In the genomic region with DNA sequence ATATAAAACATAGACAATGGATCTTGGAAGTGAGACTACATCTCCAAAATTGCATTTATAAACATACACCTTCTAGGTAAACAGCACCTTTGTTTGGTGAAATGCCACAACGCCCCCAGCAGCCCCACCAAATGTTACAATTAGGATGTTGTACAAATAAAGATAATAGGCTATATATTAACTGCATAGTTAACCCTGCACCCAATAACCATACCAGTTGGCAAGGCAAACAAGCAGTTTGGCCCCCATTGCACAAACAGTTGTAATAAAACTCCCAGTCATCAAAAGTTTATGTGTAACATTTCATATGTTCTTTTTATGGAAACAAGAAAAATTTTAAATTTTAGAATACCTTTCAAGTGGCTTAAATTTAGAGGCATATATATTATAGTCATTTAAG, we compare ENCODE assay signal across 34 cellular contexts.
"Had no signal": no experiment of that assay in that cellular context is flagged by ENCODE, and none has a peak within 500 bp of the region (broad histone marks: within the 10 kb centered on the region; RNA-seq: fewer than 3 reads in every experiment).

No MANE protein-coding gene starts in this region.

- FAIRE-seq: colon had no signal

- H3K27ac ChIP-seq: adrenal gland, body of pancreas, esophagus muscularis mucosa, foreskin keratinocyte, gastrocnemius medialis, heart left ventricle, VCaP had no signal

- H3K27me3 ChIP-seq: adrenal gland, body of pancreas, esophagus muscularis mucosa, foreskin keratinocyte, gastrocnemius medialis, heart left ventricle had no signal

- H3K4me1 Mint-ChIP-seq: activated CD8-positive, alpha-beta memory T cell treated with anti-CD3 and anti-CD28 coated beads, Interleukin-2, amount 10 ng/mL, durations not matched to agents 7 days and 5 days; activated naive CD4-positive, alpha-beta T cell treated with anti-CD3 and anti-CD28 coated beads, Interleukin-2, amount 50 U/mL, for 24 hours; activated naive CD8-positive, alpha-beta T cell treated with anti-CD3 and anti-CD28 coated beads, Interleukin-2, amount 50 U/mL, for 24 hours had no signal

- H3K27ac Mint-ChIP-seq: activated CD4-positive, alpha-beta memory T cell treated with anti-CD3 and anti-CD28 coated beads for 36 hours; activated CD8-positive, alpha-beta memory T cell treated with anti-CD3 and anti-CD28 coated beads, Interleukin-2, amount 10 ng/mL, durations not matched to agents 7 days and 5 days; activated CD8-positive, alpha-beta T cell treated with anti-CD3 and anti-CD28 coated beads, Interleukin-2, amount 10 ng/mL, durations not matched to agents 7 days and 5 days; activated naive CD4-positive, alpha-beta T cell treated with anti-CD3 and anti-CD28 coated beads for 36 hours; activated naive CD8-positive, alpha-beta T cell treated with anti-CD3 and anti-CD28 coated beads for 36 hours; activated naive CD8-positive, alpha-beta T cell treated with anti-CD3 and anti-CD28 coated beads, Interleukin-2, amount 50 U/mL, for 24 hours; activated T-helper 1 cell treated with anti-CD3 and anti-CD28 coated beads, Interleukin-12 subunit alpha, Interleukin-12 subunit beta, Interleukin-2, Interleukin-4 antibody, amounts not matched to agents 30 ng/mL and 10 ng/mL and 1 ng/mL, durations not matched to agents 14 hours and 24 hours and 36 hours; activated T-helper 2 cell treated with anti-CD3 and anti-CD28 coated beads, Interferon-gamma antibody, Interleukin-2, Interleukin-4, amounts not matched to agents 10 μg/mL and 5 μg/mL and 100 μg/mL, durations not matched to agents 14 hours and 24 hours and 36 hours; WTC11 had no signal

- H3K4me3 ChIP-seq: adrenal gland, body of pancreas, esophagus muscularis mucosa, gastrocnemius medialis, heart left ventricle had no signal

- ATAC-seq: activated CD8-positive, alpha-beta memory T cell treated with anti-CD3 and anti-CD28 coated beads, Interleukin-2, amount 10 ng/mL, durations not matched to agents 7 days and 5 days; activated CD8-positive, alpha-beta T cell treated with anti-CD3 and anti-CD28 coated beads, Interleukin-2, amount 10 ng/mL, durations not matched to agents 7 days and 5 days; activated naive CD8-positive, alpha-beta T cell treated with anti-CD3 and anti-CD28 coated beads, Interleukin-2, amount 50 U/mL, for 24 hours; body of pancreas; effector memory CD8-positive, alpha-beta T cell; foreskin keratinocyte; gastrocnemius medialis; heart left ventricle; WTC11 had no signal

- H3K9me3 ChIP-seq: body of pancreas, esophagus muscularis mucosa, gastrocnemius medialis, heart left ventricle had no signal

- H3K27me3 Mint-ChIP-seq: activated CD4-positive, alpha-beta memory T cell treated with anti-CD3 and anti-CD28 coated beads for 36 hours; activated CD8-positive, alpha-beta memory T cell treated with anti-CD3 and anti-CD28 coated beads, Interleukin-2, amount 10 ng/mL, durations not matched to agents 7 days and 5 days; activated naive CD4-positive, alpha-beta T cell treated with anti-CD3 and anti-CD28 coated beads, Interleukin-2, amount 50 U/mL, for 24 hours; activated naive CD8-positive, alpha-beta T cell treated with anti-CD3 and anti-CD28 coated beads for 36 hours; activated naive CD8-positive, alpha-beta T cell treated with anti-CD3 and anti-CD28 coated beads, Interleukin-2, amount 50 U/mL, for 24 hours; effector memory CD8-positive, alpha-beta T cell had no signal

- H3K4me3 Mint-ChIP-seq: activated CD4-positive, alpha-beta memory T cell treated with anti-CD3 and anti-CD28 coated beads for 36 hours; activated CD8-positive, alpha-beta memory T cell treated with anti-CD3 and anti-CD28 coated beads, Interleukin-2, amount 10 ng/mL, durations not matched to agents 7 days and 5 days; activated CD8-positive, alpha-beta T cell treated with anti-CD3 and anti-CD28 coated beads, Interleukin-2, amount 10 ng/mL, durations not matched to agents 7 days and 5 days; activated naive CD4-positive, alpha-beta T cell treated with anti-CD3 and anti-CD28 coated beads for 36 hours; activated naive CD4-positive, alpha-beta T cell treated with anti-CD3 and anti-CD28 coated beads, Interleukin-2, amount 50 U/mL, for 24 hours; activated naive CD8-positive, alpha-beta T cell treated with anti-CD3 and anti-CD28 coated beads for 36 hours; activated naive CD8-positive, alpha-beta T cell treated with anti-CD3 and anti-CD28 coated beads, Interleukin-2, amount 50 U/mL, for 24 hours; activated T-helper 1 cell treated with anti-CD3 and anti-CD28 coated beads, Interleukin-12 subunit alpha, Interleukin-12 subunit beta, Interleukin-2, Interleukin-4 antibody, amounts not matched to agents 30 ng/mL and 10 ng/mL and 1 ng/mL, durations not matched to agents 14 hours and 24 hours and 36 hours; effector memory CD8-positive, alpha-beta T cell; WTC11 had no signal

- H3K9me3 Mint-ChIP-seq: activated CD4-positive, alpha-beta memory T cell treated with anti-CD3 and anti-CD28 coated beads for 36 hours; activated naive CD4-positive, alpha-beta T cell treated with anti-CD3 and anti-CD28 coated beads for 36 hours; activated naive CD4-positive, alpha-beta T cell treated with anti-CD3 and anti-CD28 coated beads, Interleukin-2, amount 50 U/mL, for 24 hours; activated naive CD8-positive, alpha-beta T cell treated with anti-CD3 and anti-CD28 coated beads for 36 hours; activated naive CD8-positive, alpha-beta T cell treated with anti-CD3 and anti-CD28 coated beads, Interleukin-2, amount 50 U/mL, for 24 hours; activated T-helper 1 cell treated with anti-CD3 and anti-CD28 coated beads, Interleukin-12 subunit alpha, Interleukin-12 subunit beta, Interleukin-2, Interleukin-4 antibody, amounts not matched to agents 30 ng/mL and 10 ng/mL and 1 ng/mL, durations not matched to agents 14 hours and 24 hours and 36 hours; activated T-helper 2 cell treated with anti-CD3 and anti-CD28 coated beads, Interferon-gamma antibody, Interleukin-2, Interleukin-4, amounts not matched to agents 10 μg/mL and 5 μg/mL and 100 μg/mL, durations not matched to agents 14 hours and 24 hours and 36 hours; effector memory CD8-positive, alpha-beta T cell; WTC11 had no signal

- H3K36me3 Mint-ChIP-seq: activated naive CD4-positive, alpha-beta T cell treated with anti-CD3 and anti-CD28 coated beads, Interleukin-2, amount 50 U/mL, for 24 hours had no signal

- DNase-seq: activated CD4-positive, alpha-beta memory T cell treated with anti-CD3 and anti-CD28 coated beads for 36 hours; activated CD4-positive, alpha-beta T cell treated with anti-CD3 and anti-CD28 coated beads for 1 hour; activated CD4-positive, alpha-beta T cell treated with anti-CD3 and anti-CD28 coated beads for 48 hours; activated CD8-positive, alpha-beta memory T cell treated with anti-CD3 and anti-CD28 coated beads, Interleukin-2, amount 10 ng/mL, durations not matched to agents 7 days and 5 days; activated CD8-positive, alpha-beta memory T cell treated with anti-CD3 and anti-CD28 coated beads, Interleukin-2, amount 50 U/mL, for 4 hours; activated CD8-positive, alpha-beta T cell treated with anti-CD3 and anti-CD28 coated beads, Interleukin-2, amount 10 ng/mL, durations not matched to agents 7 days and 5 days; activated effector memory CD4-positive, alpha-beta T cell treated with anti-CD3 and anti-CD28 coated beads, Interleukin-2, amount 50 U/mL, for 16 hours; activated naive CD4-positive, alpha-beta T cell treated with anti-CD3 and anti-CD28 coated beads for 36 hours; activated naive CD8-positive, alpha-beta T cell treated with anti-CD3 and anti-CD28 coated beads for 36 hours; activated naive CD8-positive, alpha-beta T cell treated with anti-CD3 and anti-CD28 coated beads, Interleukin-2, amount 50 U/mL, for 24 hours; activated T-cell treated with anti-CD3 and anti-CD28 coated beads, Interleukin-2, amount 50 U/mL, for 1 hour; activated T-cell treated with anti-CD3 and anti-CD28 coated beads, Interleukin-2, amount 50 U/mL, for 48 hours; adrenal gland; amygdala; aorta; body of pancreas; caudate nucleus; cortex of kidney; dermis blood vessel endothelial cell; effector CD4-positive, alpha-beta T cell; effector memory CD8-positive, alpha-beta T cell; erythroblast; foreskin keratinocyte; gastrocnemius medialis; glutamatergic neuron; heart left ventricle; T-helper 2 cell had no signal
